ENCODE assay signal across 28 cellular contexts in the genomic region with DNA sequence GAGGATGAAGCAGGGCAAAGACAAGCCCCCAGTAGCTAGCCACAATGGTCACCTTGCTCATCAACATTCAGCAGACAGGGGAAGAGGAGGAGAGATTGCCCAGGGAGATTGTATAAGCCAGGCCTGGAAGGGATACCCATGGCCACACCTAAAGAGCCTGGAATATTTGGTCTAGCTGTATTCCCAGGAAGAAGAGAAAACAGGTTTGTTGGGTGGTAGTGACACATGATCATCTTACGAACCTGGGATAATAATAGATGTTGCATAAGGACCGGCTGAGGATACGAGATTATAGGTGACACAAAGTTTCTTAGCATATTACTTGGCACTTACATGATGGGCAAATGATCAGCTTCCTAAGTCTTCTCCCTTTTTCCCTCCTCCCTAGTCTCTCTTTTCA.
"Had no signal": no experiment of that assay in that cellular context is flagged by ENCODE, and none has a peak within 500 bp of the region (broad histone marks: within the 10 kb centered on the region; RNA-seq: fewer than 3 reads in every experiment).

No MANE protein-coding gene starts in this region.

- H3K4me1 ChIP-seq: ascending aorta had no signal

- H3K36me3 ChIP-seq: ascending aorta had no signal

- H3K27me3 ChIP-seq: ascending aorta had no signal

- DNase-seq: activated B cell treated with CpG ODN at 0.5 μM for 24 hours; activated CD4-positive, alpha-beta memory T cell treated with anti-CD3 and anti-CD28 coated beads, Interleukin-2, amount 10 ng/mL, durations not matched to agents 7 days and 5 days; activated CD4-positive, alpha-beta T cell treated with anti-CD3 and anti-CD28 coated beads for 1 hour; activated CD4-positive, alpha-beta T cell treated with anti-CD3 and anti-CD28 coated beads for 36 hours; activated CD4-positive, alpha-beta T cell treated with anti-CD3 and anti-CD28 coated beads for 48 hours; activated CD4-positive, alpha-beta T cell treated with anti-CD3 and anti-CD28 coated beads, Interleukin-2, amount 10 ng/mL, durations not matched to agents 7 days and 5 days; activated CD4-positive, alpha-beta T cell treated with anti-CD3 and anti-CD28 coated beads, Interleukin-2, amount 50 U/mL, for 48 hours; activated CD8-positive, alpha-beta memory T cell treated with anti-CD3 and anti-CD28 coated beads for 24 hours; activated CD8-positive, alpha-beta memory T cell treated with anti-CD3 and anti-CD28 coated beads, Interleukin-2, amount 10 ng/mL, durations not matched to agents 7 days and 5 days; activated CD8-positive, alpha-beta memory T cell treated with anti-CD3 and anti-CD28 coated beads, Interleukin-2, amount 50 U/mL, for 48 hours; activated CD8-positive, alpha-beta T cell treated with anti-CD3 and anti-CD28 coated beads, Interleukin-2, amount 10 ng/mL, durations not matched to agents 7 days and 5 days; activated effector memory CD4-positive, alpha-beta T cell treated with Interleukin-2 at 50 U/mL for 16 hours; activated gamma-delta T cell; activated naive CD4-positive, alpha-beta T cell treated with anti-CD3 and anti-CD28 coated beads, Interleukin-2, amount 10 ng/mL, durations not matched to agents 7 days and 5 days; activated naive CD4-positive, alpha-beta T cell treated with Interleukin-2 at 50 U/mL for 16 hours; activated naive CD8-positive, alpha-beta T cell treated with anti-CD3 and anti-CD28 coated beads, Interleukin-2, amount 10 ng/mL, durations not matched to agents 7 days and 5 days; activated naive CD8-positive, alpha-beta T cell treated with anti-CD3 and anti-CD28 coated beads, Interleukin-2, amount 50 U/mL, for 24 hours; activated T-cell treated with anti-CD3 and anti-CD28 coated beads, Interleukin-2, amount 50 U/mL, for 24 hours; activated T-cell treated with anti-CD3 and anti-CD28 coated beads, Interleukin-2, amount 50 U/mL, for 48 hours; amygdala; anterior cingulate cortex; central memory CD4-positive, alpha-beta T cell; T-helper 1 cell; T-helper 2 cell; T-helper 9 cell had no signal

- H3K4me3 ChIP-seq: ascending aorta had no signal

- ATAC-seq: activated CD4-positive, alpha-beta T cell treated with anti-CD3 and anti-CD28 coated beads for 36 hours; activated CD4-positive, CD25-positive, alpha-beta regulatory T cell treated with anti-CD3 and anti-CD28 coated beads, Interleukin-2, amount 50 U/mL, for 24 hours; activated CD8-positive, alpha-beta memory T cell treated with anti-CD3 and anti-CD28 coated beads, Interleukin-2, amount 10 ng/mL, durations not matched to agents 7 days and 5 days; activated CD8-positive, alpha-beta T cell treated with anti-CD3 and anti-CD28 coated beads, Interleukin-2, amount 10 ng/mL, durations not matched to agents 7 days and 5 days; activated naive CD8-positive, alpha-beta T cell treated with anti-CD3 and anti-CD28 coated beads, Interleukin-2, amount 50 U/mL, for 24 hours had no signal

- H3K27ac ChIP-seq: ascending aorta, VCaP had no signal
